Comparison of ENCODE assay signal across 13 cellular contexts in genomic region chr4:128660361-128660964, GRCh38.
DNase-seq lines count a peak whose midpoint lies in the region; ATAC-seq and TF ChIP-seq lines count a peak whose summit lies in the region.
"Had no signal": no experiment of that assay in that cellular context is flagged by ENCODE, and none has a peak within 500 bp of the region (broad histone marks: within the 10 kb centered on the region; RNA-seq: fewer than 3 reads in every experiment).

No MANE protein-coding gene starts in this region.

- dilution Hi-C loops in mammary epithelial cell (cut with HindIII; ENCODE audit: low sequenced_read_pairs) = loop anchor here (5.0 kb wide), 1 partner anchor 92 kb away; no protein-coding TSS in a partner anchor

- WGBS in mammary epithelial cell (ENCODE audit: low coverage, missing lambda C conversion rate) = 15% methylated on average over 1 of the region's 1 CpG
- WGBS in hepatocyte (ENCODE audit: low lambda C conversion rate, missing lambda C conversion rate) = 38% methylated on average over 1 of the region's 1 CpG

- no peaks in the 10 kb centered on the region for H3K9me2 ChIP-seq in hepatocyte (replicated peaks; ENCODE audit: insufficient read depth)

- H3K27ac ChIP-seq in C4-2B = peak overlapping the region; percentile 76; the same call in 1 of the 2 replicates
- no peak overlapping the region for H3K27ac ChIP-seq in mammary epithelial cell (ENCODE audit: insufficient read depth, low read depth, low read length)
- peak overlapping the region; percentile 94 for H3K27ac ChIP-seq in hepatocyte
- peak overlapping the region; percentile 63 to 78 (median 70) for H3K27ac ChIP-seq in gastrocnemius medialis

- H3K4me1 ChIP-seq in mammary epithelial cell (ENCODE audit: insufficient read depth, low read length) (no peaks in the 10 kb centered on the region), hepatocyte (ENCODE audit: insufficient read depth) (peaks cover 35% of the 10 kb centered on the region), gastrocnemius medialis (peaks cover 17 to 32% of the 10 kb centered on the region in 2 donors)

- H3K4me2 ChIP-seq in mammary epithelial cell (ENCODE audit: insufficient read depth, low read depth, low read length) (no peak overlapping the region), hepatocyte (peak overlapping the region; percentile 17)

- H4K20me1 ChIP-seq in mammary epithelial cell (ENCODE audit: insufficient read depth, low read length) (no peaks in the 10 kb centered on the region), hepatocyte (ENCODE audit: insufficient read depth, poor library complexity, severe bottlenecking) (no peaks in the 10 kb centered on the region)

- no peak for TF ChIP-seq POLR2A in gastrocnemius medialis (IDR thresholded peaks at IDR 0.05)

- H3K4me3 ChIP-seq in mammary epithelial cell (replicated peaks in 1 of 3; ENCODE audit: insufficient read depth in 1 of 3, low read depth in 2 of 3, low read length in 3 of 3) (no peak overlapping the region), hepatocyte (no peak overlapping the region), gastrocnemius medialis (no peak overlapping the region)

- H3K9ac ChIP-seq in mammary epithelial cell (ENCODE audit: insufficient read depth, low read length) = no peak overlapping the region

- ATAC-seq in gastrocnemius medialis = peak; percentile 92 to 93
- ATAC-seq in GM18502 (IDR thresholded peaks at IDR 0.05; ENCODE audit: poor library complexity, unreplicated experiment) = no peak
- ATAC-seq in activated T-cell treated with anti-CD3 and anti-CD28 coated beads, Interleukin-2, amount 50 U/mL, for 4 hours = no peak
- no peak for ATAC-seq in WTC11
- ATAC-seq in HG03175 (IDR thresholded peaks at IDR 0.05; ENCODE audit: unreplicated experiment) = no peak

- CTCF ChIA-PET in mammary epithelial cell (lab: Charles Lee; ENCODE audit: low non-redundant PET) = no interaction called here
- CTCF ChIA-PET in WTC11 (lab: Charles Lee) = no interaction called here

- intact Hi-C loops in mammary epithelial cell (cut with micrococcal nuclease) (no loop called here), gastrocnemius medialis (cut with DNase I; ENCODE audit: low total_unique reads) (no loop called here)

- POLR2A ChIA-PET in WTC11 (lab: Charles Lee) = no interaction called here

- H3K27ac Mint-ChIP-seq in WTC11 = no peak overlapping the region
- H3K27ac Mint-ChIP-seq: CD8-positive, alpha-beta memory T cell had no signal

- H3K27me3 ChIP-seq in mammary epithelial cell (ENCODE audit: insufficient read depth, low read length) (no peaks in the 10 kb centered on the region), hepatocyte (no peaks in the 10 kb centered on the region), gastrocnemius medialis (no peaks in the 10 kb centered on the region)

- DNase-seq in mammary epithelial cell (peak; percentile 21), hepatocyte (ENCODE audit: low spot score) (peak; percentile 28), gastrocnemius medialis (peak; percentile 22 to 41), WTC11 (ENCODE audit: low spot score) (no peak)
- DNase-seq in activated T-cell treated with anti-CD3 and anti-CD28 coated beads, Interleukin-2, amount 50 U/mL, for 4 hours = no peak
- DNase-seq: activated CD8-positive, alpha-beta memory T cell treated with anti-CD3 and anti-CD28 coated beads, Interleukin-2, amount 50 U/mL, for 48 hours; CD8-positive, alpha-beta memory T cell; cerebellar nuclear complex; NCI-H1436 had no signal

- H2AFZ ChIP-seq in mammary epithelial cell (ENCODE audit: low read depth, low read length) (no peak overlapping the region), hepatocyte (no peak overlapping the region)

- no peaks in the 10 kb centered on the region for H3K27me3 Mint-ChIP-seq in activated T-cell treated with anti-CD3 and anti-CD28 coated beads, Interleukin-2, amount 50 U/mL, for 4 hours (ENCODE audit: low read depth)
- H3K27me3 Mint-ChIP-seq in WTC11 (ENCODE audit: low read depth) = no peaks in the 10 kb centered on the region

- H3K9me3 Mint-ChIP-seq in activated T-cell treated with anti-CD3 and anti-CD28 coated beads, Interleukin-2, amount 50 U/mL, for 4 hours = no peaks in the 10 kb centered on the region
- H3K9me3 Mint-ChIP-seq in WTC11 = peaks cover 3% of the 10 kb centered on the region
- H3K9me3 Mint-ChIP-seq: CD8-positive, alpha-beta memory T cell had no signal

- H3K4me1 Mint-ChIP-seq in activated T-cell treated with anti-CD3 and anti-CD28 coated beads, Interleukin-2, amount 50 U/mL, for 4 hours (ENCODE audit: low read depth) = peaks cover 9% of the 10 kb centered on the region
- H3K4me1 Mint-ChIP-seq in WTC11 = peaks cover 18% of the 10 kb centered on the region

- H3K36me3 Mint-ChIP-seq in activated T-cell treated with anti-CD3 and anti-CD28 coated beads, Interleukin-2, amount 50 U/mL, for 4 hours (ENCODE audit: insufficient read depth) = no peaks in the 10 kb centered on the region
- no peaks in the 10 kb centered on the region; the same call in 1 of the 2 replicates for H3K36me3 Mint-ChIP-seq in WTC11
- H3K36me3 Mint-ChIP-seq: CD8-positive, alpha-beta memory T cell had no signal

- H3K36me3 ChIP-seq in mammary epithelial cell (ENCODE audit: insufficient read depth, low read length) (no peaks in the 10 kb centered on the region), hepatocyte (replicated peaks; ENCODE audit: insufficient read depth, low read depth) (no peaks in the 10 kb centered on the region), gastrocnemius medialis (no peaks in the 10 kb centered on the region)

- H3K9me3 ChIP-seq in mammary epithelial cell (replicated peaks; ENCODE audit: insufficient read depth, low read length) (no peaks in the 10 kb centered on the region), hepatocyte (ENCODE audit: low read depth) (no peaks in the 10 kb centered on the region), gastrocnemius medialis (no peaks in the 10 kb centered on the region)

- TF ChIP-seq CTCF in C4-2B (conservative IDR thresholded peaks at IDR 0.05) (no peak), mammary epithelial cell (conservative IDR thresholded peaks at IDR 0.05 in 1 of 2, IDR thresholded peaks at IDR 0.05 in 1 of 2; ENCODE audit: extremely low read depth in 1 of 2, insufficient read depth in 1 of 2, low read depth in 1 of 2, low read length in 2 of 2) (no peak), hepatocyte (IDR thresholded peaks at IDR 0.05; ENCODE audit: poor library complexity) (no peak), gastrocnemius medialis (IDR thresholded peaks at IDR 0.05 in 4 of 5, conservative IDR thresholded peaks at IDR 0.05 in 1 of 5) (no peak), WTC11 (IDR thresholded peaks at IDR 0.05) (no peak)

- H3K79me2 ChIP-seq in mammary epithelial cell (ENCODE audit: insufficient read depth, low read length) (no peaks in the 10 kb centered on the region), hepatocyte (no peaks in the 10 kb centered on the region)

- in situ Hi-C loops in mammary epithelial cell (cut with MboI; ENCODE audit: low sequenced_read_pairs in 2 of 2) = no loop called here
- in situ Hi-C loops in gastrocnemius medialis (cut with MboI; ENCODE audit: low sequenced_read_pairs in 4 of 4) = loop anchor here in 1 of 4 donors (10.0 kb wide), 1 partner anchor 86 kb away; no protein-coding TSS in a partner anchor

- no TSS peak for BruUV-seq in mammary epithelial cell (replicated peaks; lab: Mats Ljungman, UMichigan)

- H3K4me3 Mint-ChIP-seq in activated T-cell treated with anti-CD3 and anti-CD28 coated beads, Interleukin-2, amount 50 U/mL, for 4 hours = no peak overlapping the region
- no peak overlapping the region for H3K4me3 Mint-ChIP-seq in WTC11
- H3K4me3 Mint-ChIP-seq: CD8-positive, alpha-beta memory T cell; type B pancreatic cell had no signal

TF ChIP-seq in WTC11, 78 proteins besides CTCF, POLR2A, EP300 and RAD21 (continues in another document):
- TF ChIP-seq ZNF219 (CRISPR knock-in tag; IDR thresholded peaks at IDR 0.05; ENCODE audit: borderline replicate concordance) = no peak
- no peak for TF ChIP-seq GTF2I (CRISPR knock-in tag; conservative IDR thresholded peaks at IDR 0.05)
- TF ChIP-seq, protein P1, sequence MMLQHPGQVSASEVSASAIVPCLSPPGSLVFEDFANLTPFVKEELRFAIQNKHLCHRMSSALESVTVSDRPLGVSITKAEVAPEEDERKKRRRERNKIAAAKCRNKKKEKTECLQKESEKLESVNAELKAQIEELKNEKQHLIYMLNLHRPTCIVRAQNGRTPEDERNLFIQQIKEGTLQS (CRISPR knock-in tag; conservative IDR thresholded peaks at IDR 0.05) = no peak
- TF ChIP-seq, protein P2, sequence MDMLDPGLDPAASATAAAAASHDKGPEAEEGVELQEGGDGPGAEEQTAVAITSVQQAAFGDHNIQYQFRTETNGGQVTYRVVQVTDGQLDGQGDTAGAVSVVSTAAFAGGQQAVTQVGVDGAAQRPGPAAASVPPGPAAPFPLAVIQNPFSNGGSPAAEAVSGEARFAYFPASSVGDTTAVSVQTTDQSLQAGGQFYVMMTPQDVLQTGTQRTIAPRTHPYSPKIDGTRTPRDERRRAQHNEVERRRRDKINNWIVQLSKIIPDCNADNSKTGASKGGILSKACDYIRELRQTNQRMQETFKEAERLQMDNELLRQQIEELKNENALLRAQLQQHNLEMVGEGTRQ (CRISPR knock-in tag; IDR thresholded peaks at IDR 0.05) = no peak
- TF ChIP-seq, protein P3, sequence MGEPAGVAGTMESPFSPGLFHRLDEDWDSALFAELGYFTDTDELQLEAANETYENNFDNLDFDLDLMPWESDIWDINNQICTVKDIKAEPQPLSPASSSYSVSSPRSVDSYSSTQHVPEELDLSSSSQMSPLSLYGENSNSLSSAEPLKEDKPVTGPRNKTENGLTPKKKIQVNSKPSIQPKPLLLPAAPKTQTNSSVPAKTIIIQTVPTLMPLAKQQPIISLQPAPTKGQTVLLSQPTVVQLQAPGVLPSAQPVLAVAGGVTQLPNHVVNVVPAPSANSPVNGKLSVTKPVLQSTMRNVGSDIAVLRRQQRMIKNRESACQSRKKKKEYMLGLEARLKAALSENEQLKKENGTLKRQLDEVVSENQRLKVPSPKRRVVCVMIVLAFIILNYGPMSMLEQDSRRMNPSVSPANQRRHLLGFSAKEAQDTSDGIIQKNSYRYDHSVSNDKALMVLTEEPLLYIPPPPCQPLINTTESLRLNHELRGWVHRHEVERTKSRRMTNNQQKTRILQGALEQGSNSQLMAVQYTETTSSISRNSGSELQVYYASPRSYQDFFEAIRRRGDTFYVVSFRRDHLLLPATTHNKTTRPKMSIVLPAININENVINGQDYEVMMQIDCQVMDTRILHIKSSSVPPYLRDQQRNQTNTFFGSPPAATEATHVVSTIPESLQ (CRISPR knock-in tag; IDR thresholded peaks at IDR 0.05) = no peak
- TF ChIP-seq ESRRA (CRISPR knock-in tag; IDR thresholded peaks at IDR 0.05; ENCODE audit: borderline replicate concordance) = no peak
- TF ChIP-seq FOXJ3 (CRISPR knock-in tag; IDR thresholded peaks at IDR 0.05; ENCODE audit: borderline replicate concordance) = no peak
- TF ChIP-seq TP53 (CRISPR knock-in tag; IDR thresholded peaks at IDR 0.05) = no peak

Comparison
In these comparisons a context has a peak if more than half of its experiments do, and no peak if none do; other contexts are left out.
1. DNase-seq: peak in mammary epithelial cell (single experiment), hepatocyte (single experiment) and gastrocnemius medialis (2 of 2); none in activated T-cell treated with anti-CD3 and anti-CD28 coated beads, Interleukin-2, amount 50 U/mL, for 4 hours (single experiment) and WTC11 (single experiment).
2. ATAC-seq: peak in gastrocnemius medialis (2 of 2); none in GM18502 (single experiment), activated T-cell treated with anti-CD3 and anti-CD28 coated beads, Interleukin-2, amount 50 U/mL, for 4 hours (0 of 2), WTC11 (single experiment) and HG03175 (single experiment).